8 cellular contexts compared by ENCODE assay signal in the genomic region with DNA sequence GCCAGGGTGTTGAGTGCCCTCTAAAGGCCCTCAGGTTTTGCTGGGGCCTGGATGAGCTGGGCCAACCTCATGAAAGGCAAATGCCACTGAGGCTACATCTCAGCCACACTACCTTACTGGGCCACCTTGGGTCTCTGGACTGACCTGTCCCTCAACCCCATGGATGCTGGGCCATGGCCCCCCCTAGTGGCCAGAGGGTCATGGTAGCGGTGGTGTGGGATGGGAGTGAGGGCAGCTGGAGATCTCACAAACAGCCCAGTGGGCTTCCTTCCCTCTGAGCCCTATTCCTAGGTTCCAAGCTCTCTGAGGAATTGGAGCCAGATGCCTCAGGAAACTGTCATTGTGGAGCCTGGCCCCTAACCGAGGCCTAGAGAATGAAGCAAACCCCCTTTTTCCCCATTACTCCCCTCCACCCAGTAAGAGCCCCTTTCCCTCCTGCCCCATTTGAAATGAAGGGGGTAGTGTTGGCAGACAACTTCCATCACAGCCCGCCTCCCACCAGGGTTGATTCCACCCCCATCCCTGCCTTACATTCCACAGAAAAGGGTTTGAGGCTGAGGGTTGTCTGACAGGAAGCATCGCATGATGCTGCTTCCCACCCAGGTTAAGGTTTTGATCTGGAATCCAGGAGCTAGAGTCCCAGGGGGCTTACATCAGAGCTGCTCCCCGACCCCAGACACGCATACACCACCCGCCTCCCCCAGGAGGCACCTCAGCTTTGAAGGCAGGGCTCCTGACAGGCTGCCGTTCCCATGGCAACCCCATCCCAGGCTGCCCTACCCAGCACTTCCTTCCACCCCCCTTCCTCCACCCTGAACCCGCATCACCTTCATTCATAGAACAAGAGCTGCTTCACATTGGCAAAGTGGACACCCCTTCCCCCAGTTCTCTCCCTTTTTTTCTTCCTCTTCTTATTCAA.
DNase-seq lines count a peak whose midpoint lies in the region; ATAC-seq and TF ChIP-seq lines count a peak whose summit lies in the region.

No MANE protein-coding gene starts in this region.

- H3K27me3 Mint-ChIP-seq in activated naive CD4-positive, alpha-beta T cell treated with anti-CD3 and anti-CD28 coated beads for 36 hours (ENCODE audit: low read depth) = peaks cover 28% of the 10 kb centered on the region

- H3K4me3 Mint-ChIP-seq in activated naive CD4-positive, alpha-beta T cell treated with anti-CD3 and anti-CD28 coated beads for 36 hours = no peak overlapping the region

- DNase-seq in AG09319 (ENCODE audit: extremely low read depth, low read depth) = no peak
- DNase-seq in Peyer's patch = peak; percentile 26 to 77 (median 68)
- peak; percentile 67 for DNase-seq in activated naive CD4-positive, alpha-beta T cell treated with anti-CD3 and anti-CD28 coated beads for 36 hours
- DNase-seq in left ventricle myocardium superior = peak; percentile 74
- DNase-seq in stimulated activated CD4-positive, alpha-beta T cell treated with anti-CD3 and anti-CD28 coated beads, Interleukin-12 subunit alpha, Interleukin-12 subunit beta, amount 100 ng/mL, for 4 hours = peak; percentile 34
- no peak for DNase-seq in vagina (ENCODE audit: extremely low spot score in 2 of 2)

- intact Hi-C loops in activated naive CD4-positive, alpha-beta T cell treated with anti-CD3 and anti-CD28 coated beads for 36 hours (cut with micrococcal nuclease) = loop anchor here (1.0 to 2.0 kb wide), 5 partner anchors 65 to 150 kb away; no protein-coding TSS in a partner anchor
- intact Hi-C loops in left ventricle myocardium superior (cut with micrococcal nuclease) (no loop called here), vagina (cut with DNase I) (no loop called here)

- no peaks in the 10 kb centered on the region for H3K9me3 Mint-ChIP-seq in activated naive CD4-positive, alpha-beta T cell treated with anti-CD3 and anti-CD28 coated beads for 36 hours

- ATAC-seq in GM19351 (IDR thresholded peaks at IDR 0.05; ENCODE audit: unreplicated experiment) (peak; percentile 52), left ventricle myocardium superior (peak; percentile 72), HG03135 (IDR thresholded peaks at IDR 0.05; ENCODE audit: unreplicated experiment) (no peak)

- CTCF ChIA-PET in activated naive CD4-positive, alpha-beta T cell treated with anti-CD3 and anti-CD28 coated beads for 36 hours (lab: Charles Lee) = interaction anchor here (0.6 to 7.4 kb wide), 15 partner anchors 10 to 153 kb away, joined by 3 to 50 read pairs (median 4); partner anchors contain the start of gene PCDH1

- no peak overlapping the region for H3K27ac Mint-ChIP-seq in activated naive CD4-positive, alpha-beta T cell treated with anti-CD3 and anti-CD28 coated beads for 36 hours

- H3K4me1 ChIP-seq in Peyer's patch (peaks cover 0 to 5% (median 0%) of the 10 kb centered on the region in 4 donors), vagina (peaks cover 8% of the 10 kb centered on the region)

- H3K27me3 ChIP-seq in Peyer's patch (no peaks in the 10 kb centered on the region), vagina (no peaks in the 10 kb centered on the region)

- no peaks in the 10 kb centered on the region for H3K36me3 Mint-ChIP-seq in activated naive CD4-positive, alpha-beta T cell treated with anti-CD3 and anti-CD28 coated beads for 36 hours (ENCODE audit: low read depth)

- TF ChIP-seq CTCF in AG09319 (IDR thresholded peaks at IDR 0.05; ENCODE audit: low read depth, low read length) (peak; percentile 54), Peyer's patch (IDR thresholded peaks at IDR 0.05) (peak in 5 of 6 experiments; percentile 20 to 56 (median 51)), vagina (IDR thresholded peaks at IDR 0.05) (peak in 1 of 3 experiments; percentile 19)

- H3K4me3 ChIP-seq in Peyer's patch (no peak overlapping the region), vagina (no peak overlapping the region)

- no peak for TF ChIP-seq POLR2A in Peyer's patch (IDR thresholded peaks at IDR 0.05)
- no peak for TF ChIP-seq POLR2A in vagina (IDR thresholded peaks at IDR 0.05)

- no peaks in the 10 kb centered on the region for H3K4me1 Mint-ChIP-seq in activated naive CD4-positive, alpha-beta T cell treated with anti-CD3 and anti-CD28 coated beads for 36 hours (ENCODE audit: low read depth)

- H3K36me3 ChIP-seq in Peyer's patch = no peaks in the 10 kb centered on the region
- no peaks in the 10 kb centered on the region for H3K36me3 ChIP-seq in vagina

- H3K9me3 ChIP-seq in Peyer's patch = no peaks in the 10 kb centered on the region
- no peaks in the 10 kb centered on the region for H3K9me3 ChIP-seq in vagina

- H3K27ac ChIP-seq in Peyer's patch (no peak overlapping the region), vagina (no peak overlapping the region)

Comparison
In these comparisons a context has a peak if more than half of its experiments do, and no peak if none do; other contexts are left out.
1. DNase-seq: peak in Peyer's patch (3 of 3), activated naive CD4-positive, alpha-beta T cell treated with anti-CD3 and anti-CD28 coated beads for 36 hours (single experiment), left ventricle myocardium superior (single experiment) and stimulated activated CD4-positive, alpha-beta T cell treated with anti-CD3 and anti-CD28 coated beads, Interleukin-12 subunit alpha, Interleukin-12 subunit beta, amount 100 ng/mL, for 4 hours (single experiment); none in AG09319 (single experiment) and vagina (0 of 2).